In genomic region chr14:78092040-78092439, GRCh38 we compare ENCODE assay signal across 1 cellular context.
TF ChIP-seq lines count a peak whose summit lies in the region.

No MANE protein-coding gene starts in this region.

TF ChIP-seq in A549, 52 proteins besides CTCF, POLR2A, EP300 and RAD21 (continued from another document):
- TF ChIP-seq ATOH8 (CRISPR knock-in tag; IDR thresholded peaks at IDR 0.05; ENCODE audit: low read depth) (no peak), FOXS1 (CRISPR knock-in tag; IDR thresholded peaks at IDR 0.05) (no peak), ZFP36 (IDR thresholded peaks at IDR 0.05; ENCODE audit: borderline replicate concordance, partially characterized antibody) (no peak), RCOR1 (IDR thresholded peaks at IDR 0.05; ENCODE audit: low read depth, low read length) (no peak), CBX2 (IDR thresholded peaks at IDR 0.05; ENCODE audit: borderline replicate concordance, low read depth) (no peak), E2F6 (IDR thresholded peaks at IDR 0.05; ENCODE audit: borderline replicate concordance, low read depth) (no peak), CHD4 (IDR thresholded peaks at IDR 0.05; ENCODE audit: borderline replicate concordance) (no peak), MYC (IDR thresholded peaks at IDR 0.05; ENCODE audit: borderline replicate concordance, low read length) (no peak), RNF2 (IDR thresholded peaks at IDR 0.05; ENCODE audit: borderline replicate concordance, low read depth) (no peak)
